31 cellular contexts compared by ENCODE assay signal in the genomic region with DNA sequence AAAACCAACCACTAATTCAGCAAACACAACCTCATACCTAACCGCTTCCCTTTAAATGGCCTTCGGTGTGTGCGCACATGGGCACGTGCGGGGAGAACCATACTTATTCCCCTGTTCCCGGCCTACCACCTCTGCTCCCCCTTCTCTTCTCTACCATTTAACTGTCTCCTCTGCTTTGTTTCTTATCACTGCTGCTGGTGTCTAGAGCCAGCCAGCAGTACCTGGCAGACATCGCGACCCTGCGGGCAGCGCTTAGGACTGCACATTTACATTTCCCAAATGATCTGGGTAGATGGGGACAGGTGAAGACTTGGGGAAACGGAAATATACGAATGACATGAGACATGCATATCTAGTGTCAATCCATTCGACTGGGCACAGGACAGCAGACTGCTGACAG. TPM values are rescaled to one million over a fixed set of nuclear protein-coding genes. Genes with fewer than 3 reads are reported as not detected.
DNase-seq lines count a peak whose midpoint lies in the region; ATAC-seq, FAIRE-seq and TF ChIP-seq lines count a peak whose summit lies in the region.
"Had no signal": no experiment of that assay in that cellular context is flagged by ENCODE, and none has a peak within 500 bp of the region (broad histone marks: within the 10 kb centered on the region; RNA-seq: fewer than 3 reads in every experiment).

No MANE protein-coding gene starts in this region.

- H3K79me2 ChIP-seq in GM12878 (ENCODE audit: control insufficient read depth, insufficient read depth, low read length) (peaks cover 3% of the 10 kb centered on the region), neural progenitor cell (ENCODE audit: low read depth) (peaks cover 69% of the 10 kb centered on the region), GM23338 (replicated peaks; ENCODE audit: insufficient read depth) (peaks cover 71% of the 10 kb centered on the region)

- H3K4me1 Mint-ChIP-seq in neural progenitor cell (peaks cover 25% of the 10 kb centered on the region), GM23338 (peaks cover 16% of the 10 kb centered on the region)

- peaks cover 9% of the 10 kb centered on the region for H3K36me3 ChIP-seq in right atrium auricular region
- H3K36me3 ChIP-seq in GM12878 (ENCODE audit: control insufficient read depth in 2 of 2, insufficient read depth in 2 of 2, low read length in 1 of 2), result peaks cover 14 to 25% of the 10 kb centered on the region in 2 experiments; a peak in 3 of 4 replicates
- no peaks in the 10 kb centered on the region for H3K36me3 ChIP-seq in neural progenitor cell
- no peaks in the 10 kb centered on the region for H3K36me3 ChIP-seq in GM23338 (ENCODE audit: insufficient read depth)

- H3K9me3 Mint-ChIP-seq in neural progenitor cell (no peaks in the 10 kb centered on the region), GM23338 (no peaks in the 10 kb centered on the region)
- H3K9me3 Mint-ChIP-seq: activated CD4-positive, alpha-beta memory T cell treated with anti-CD3 and anti-CD28 coated beads for 36 hours; activated naive CD4-positive, alpha-beta T cell treated with anti-CD3 and anti-CD28 coated beads, Interleukin-2, amount 50 U/mL, for 24 hours; activated T-helper 2 cell treated with anti-CD3 and anti-CD28 coated beads, Interferon-gamma antibody, Interleukin-2, Interleukin-4, amounts not matched to agents 10 μg/mL and 5 μg/mL and 100 μg/mL, durations not matched to agents 14 hours and 24 hours and 36 hours; naive B cell; T-helper 1 cell treated with Interleukin-12 subunit alpha and Interleukin-12 subunit beta and Interleukin-4 antibody, amounts not matched to agents 30 μg/mL and 1 μg/mL, for 36 hours had no signal

- H3K4me3 Mint-ChIP-seq in neural progenitor cell, result no peak overlapping the region
- no peak overlapping the region for H3K4me3 Mint-ChIP-seq in GM23338
- H3K4me3 Mint-ChIP-seq: activated CD4-positive, alpha-beta memory T cell treated with anti-CD3 and anti-CD28 coated beads for 36 hours; activated naive CD4-positive, alpha-beta T cell treated with anti-CD3 and anti-CD28 coated beads, Interleukin-2, amount 50 U/mL, for 24 hours; naive B cell; T-helper 1 cell treated with Interleukin-12 subunit alpha and Interleukin-12 subunit beta and Interleukin-4 antibody, amounts not matched to agents 30 μg/mL and 1 μg/mL, for 36 hours had no signal

- H3K27me3 ChIP-seq in right atrium auricular region (no peaks in the 10 kb centered on the region), GM12878 (replicated peaks in 1 of 2; ENCODE audit: control insufficient read depth in 2 of 2, insufficient read depth in 2 of 2, low read length in 1 of 2) (no peaks in the 10 kb centered on the region), neural progenitor cell (no peaks in the 10 kb centered on the region), GM23338 (ENCODE audit: insufficient read depth) (no peaks in the 10 kb centered on the region)
- H3K27me3 ChIP-seq: BLaER1, MG63, transverse colon had no signal

- no peak for TF ChIP-seq CTCF in right atrium auricular region (IDR thresholded peaks at IDR 0.05)
- no peak for TF ChIP-seq CTCF in GM12878 (IDR thresholded peaks at IDR 0.05 in 2 of 3, conservative IDR thresholded peaks at IDR 0.05 in 1 of 3; ENCODE audit: control insufficient read depth in 2 of 3, extremely low read depth in 1 of 3, insufficient read depth in 1 of 3, low read depth in 3 of 3, low read length in 3 of 3)
- no peak for TF ChIP-seq CTCF in neural progenitor cell (IDR thresholded peaks at IDR 0.05)
- no peak for TF ChIP-seq CTCF in GM23338 (conservative IDR thresholded peaks at IDR 0.05; ENCODE audit: low read depth in 2 of 2)

- SMC1A ChIA-PET in GM12878 (lab: Charles Lee; ENCODE audit: uncharacterized antibody, unreplicated experiment), result interaction anchor here (1.0 kb wide), 1 partner anchor 232 kb away, joined by 3 read pairs; no protein-coding TSS in a partner anchor

- H3K4me2 ChIP-seq in GM12878 (ENCODE audit: control insufficient read depth, insufficient read depth) (no peak overlapping the region), neural progenitor cell (no peak overlapping the region), GM23338 (no peak overlapping the region)
- H3K4me2 ChIP-seq: BLaER1 had no signal

- WGBS in GM12878 (ENCODE audit: insufficient coverage, insufficient replicate concordance, low lambda C conversion rate, missing lambda C conversion rate), result 96% methylated on average over 13 of the region's 13 CpGs

- H3K4me3 ChIP-seq in right atrium auricular region, result no peak overlapping the region
- H3K4me3 ChIP-seq in GM12878, result no peak overlapping the region
- no peak overlapping the region for H3K4me3 ChIP-seq in neural progenitor cell
- H3K4me3 ChIP-seq in GM23338, result no peak overlapping the region
- H3K4me3 ChIP-seq: BLaER1, K562, MG63, psoas muscle, transverse colon had no signal

- intact Hi-C loops in Right ventricle myocardium superior (cut with DNase I), result no loop called here
- intact Hi-C loops in GM12878 (cut with micrococcal nuclease; ENCODE audit: unreplicated experiment), result loop anchor here (10.0 kb wide), 2 partner anchors 234 to 394 kb away; no protein-coding TSS in a partner anchor

- H3K36me3 Mint-ChIP-seq in neural progenitor cell, result peaks cover 17% of the 10 kb centered on the region
- H3K36me3 Mint-ChIP-seq in GM23338 (ENCODE audit: low read depth), result peaks cover 23% of the 10 kb centered on the region; the same call in 1 of the 3 replicates

- H3K4me1 ChIP-seq in right atrium auricular region (peaks cover 0 to 24% of the 10 kb centered on the region in 2 donors), GM12878 (ENCODE audit: control insufficient read depth, insufficient read depth, low read length) (no peaks in the 10 kb centered on the region), neural progenitor cell (peaks cover 6% of the 10 kb centered on the region), GM23338 (ENCODE audit: insufficient read depth) (no peaks in the 10 kb centered on the region)
- H3K4me1 ChIP-seq: Caco-2 had no signal

- DNase-seq in Right ventricle myocardium superior, result no peak
- no peak for DNase-seq in right atrium auricular region (ENCODE audit: low spot score)
- no peak for DNase-seq in GM12891 (ENCODE audit: insufficient read length, low spot score)
- no peak for DNase-seq in GM12878 (ENCODE audit: low read depth, low spot score)
- DNase-seq in neural progenitor cell (ENCODE audit: low spot score), result no peak
- no peak for DNase-seq in GM23338 (ENCODE audit: low spot score)
- no peak for DNase-seq in SHP77 treated with DMSO at 0.1 percent for 48 hours (lab: John Stamatoyannopoulos, UW)
- DNase-seq in AG08395 (ENCODE audit: low spot score), result no peak
- DNase-seq: activated CD4-positive, alpha-beta memory T cell treated with anti-CD3 and anti-CD28 coated beads for 36 hours; activated CD4-positive, alpha-beta T cell treated with anti-CD3 and anti-CD28 coated beads for 1 hour; Caco-2; cortex of kidney; DMS53; effector memory CD4-positive, alpha-beta T cell; GOT3; MG63; midbrain; naive B cell; NCI-H2029; occipital lobe; OCI-M1; psoas muscle; stimulated activated CD4-positive, alpha-beta T cell treated with anti-CD3 and anti-CD28 coated beads, Interleukin-15, amount 100 ng/mL, for 24 hours; stimulated activated CD4-positive, alpha-beta T cell treated with anti-CD3 and anti-CD28 coated beads, Interleukin-4, amount 100 ng/mL, for 4 hours; transverse colon had no signal

- H3K27ac Mint-ChIP-seq in neural progenitor cell (peak overlapping the region; percentile 8), GM23338 (no peak overlapping the region)
- H3K27ac Mint-ChIP-seq: activated CD4-positive, alpha-beta memory T cell treated with anti-CD3 and anti-CD28 coated beads for 36 hours; activated naive CD4-positive, alpha-beta T cell treated with anti-CD3 and anti-CD28 coated beads, Interleukin-2, amount 50 U/mL, for 24 hours; activated T-helper 2 cell treated with anti-CD3 and anti-CD28 coated beads, Interferon-gamma antibody, Interleukin-2, Interleukin-4, amounts not matched to agents 10 μg/mL and 5 μg/mL and 100 μg/mL, durations not matched to agents 14 hours and 24 hours and 36 hours; T-helper 1 cell treated with Interleukin-12 subunit alpha and Interleukin-12 subunit beta and Interleukin-4 antibody, amounts not matched to agents 30 μg/mL and 1 μg/mL, for 36 hours had no signal

- peaks cover 2% of the 10 kb centered on the region for H3K27me3 Mint-ChIP-seq in neural progenitor cell (ENCODE audit: insufficient read depth, low read depth)
- peaks cover 18% of the 10 kb centered on the region for H3K27me3 Mint-ChIP-seq in GM23338 (ENCODE audit: insufficient read depth, low read depth, poor library complexity)
- H3K27me3 Mint-ChIP-seq: activated CD4-positive, alpha-beta memory T cell treated with anti-CD3 and anti-CD28 coated beads for 36 hours; activated naive CD4-positive, alpha-beta T cell treated with anti-CD3 and anti-CD28 coated beads, Interleukin-2, amount 50 U/mL, for 24 hours; naive B cell had no signal

- H3K9ac ChIP-seq in GM12878 (ENCODE audit: control insufficient read depth, insufficient read depth, low read length), result no peak overlapping the region
- H3K9ac ChIP-seq in neural progenitor cell, result no peak overlapping the region
- H3K9ac ChIP-seq: BLaER1 had no signal

- H3K9me2 ChIP-seq in GM23338 (ENCODE audit: insufficient read depth), result no peaks in the 10 kb centered on the region

- CTCF ChIA-PET in GM12878 (lab: Yijun Ruan, JAX), result no interaction called here

- in situ Hi-C loops in GM12878 (cut with MboI), result no loop called here

- FAIRE-seq in GM12891 (lab: Jason Lieb, UNC), result peak; percentile 40
- FAIRE-seq in GM12878 (lab: Jason Lieb, UNC), result no peak
- FAIRE-seq: keratinocyte had no signal

- no peaks in the 10 kb centered on the region for H3K9me3 ChIP-seq in right atrium auricular region
- H3K9me3 ChIP-seq in GM12878 (replicated peaks; ENCODE audit: control insufficient read depth, insufficient read depth, low read length), result no peaks in the 10 kb centered on the region
- H3K9me3 ChIP-seq in neural progenitor cell (ENCODE audit: low read depth), result no peaks in the 10 kb centered on the region
- H3K9me3 ChIP-seq: BLaER1, Caco-2, MG63, psoas muscle, transverse colon had no signal

- 0 out of 2 replicates have a peak, but pooled peaks cover 22% of the 10 kb centered on the region for H4K20me1 ChIP-seq in GM12878 (ENCODE audit: control insufficient read depth, insufficient read depth)
- H4K20me1 ChIP-seq in neural progenitor cell (ENCODE audit: low read depth), result peaks cover 79% of the 10 kb centered on the region
- peaks cover 37% of the 10 kb centered on the region for H4K20me1 ChIP-seq in GM23338 (replicated peaks; ENCODE audit: insufficient read depth)

- H3F3A ChIP-seq in neural progenitor cell (ENCODE audit: low read depth) (no peaks in the 10 kb centered on the region), GM23338 (replicated peaks; ENCODE audit: low read depth) (no peaks in the 10 kb centered on the region)

- POLR2A ChIA-PET in GM12878 (lab: Charles Lee), result no interaction called here

- BruUV-seq in GM12878 (replicated peaks; lab: Mats Ljungman, UMichigan), result no TSS peak

- ATAC-seq in Right ventricle myocardium superior (ENCODE audit: poor library complexity) (peak; percentile 55), GM12878 (no peak), GM23338 (no peak)

- RAD21 ChIA-PET in GM12878 (lab: Charles Lee; ENCODE audit: unreplicated experiment), result no interaction called here

- TF ChIP-seq POLR2A in GM12891 (IDR thresholded peaks at IDR 0.05; ENCODE audit: low read depth, low read length) (no peak; the same call in 1 of the 2 replicates), GM12878 (IDR thresholded peaks at IDR 0.05; ENCODE audit: low read depth, low read length) (no peak)

- no peak for TF ChIP-seq EP300 in GM12878 (IDR thresholded peaks at IDR 0.05; ENCODE audit: borderline replicate concordance in 1 of 2, control insufficient read depth in 1 of 2, low read depth in 2 of 2, low read length in 2 of 2)

- TF ChIP-seq RAD21 in GM12878 (IDR thresholded peaks at IDR 0.05; ENCODE audit: insufficient read depth, low read depth, low read length), result no peak

- H2AFZ ChIP-seq in GM12878 (ENCODE audit: control insufficient read depth, low read depth, low read length) (no peak overlapping the region), neural progenitor cell (replicated peaks) (no peak overlapping the region), GM23338 (no peak overlapping the region)

- H3K27ac ChIP-seq in right atrium auricular region (no peak overlapping the region), GM12878 (ENCODE audit: control insufficient read depth, insufficient read depth) (no peak overlapping the region), neural progenitor cell (no peak overlapping the region), GM23338 (ENCODE audit: low read depth) (no peak overlapping the region)
- H3K27ac ChIP-seq: BLaER1, psoas muscle, transverse colon had no signal

RNA-seq across cellular contexts. Expression of gene PSMB7, which starts 56.6 kb away (rescaled TPM):
- total RNA-seq in Right ventricle myocardium superior (172 TPM), right atrium auricular region (100 to 1,000 TPM; 178 to 207 TPM), GM12878 (2014; rRNA removed) (201 and 216 TPM in 2 replicates), GM12878 (2014; rRNA removed; fragmentation: Illumina TruSeq; extraction: Trizol) (199 and 206 TPM in 2 replicates), GM12878 (2021) (172 and 174 TPM in 2 replicates), neural progenitor cell (ENCODE audit: low replicate concordance) (249 and 270 TPM in 2 replicates)
- polyA plus RNA-seq in GM12891 (2012; ENCODE audit: low read depth, missing spikeins), result 219 TPM
- 61.4 and 63.7 TPM in 2 replicates for total RNA-seq in GM12878 (2013; cell fraction: nucleolus; rRNA removed)
- 150 TPM for polyA plus RNA-seq in GM12878 (2011; ENCODE audit: low read depth)
- polyA plus RNA-seq in GM12878 (2011; rRNA removed) (305 and 346 TPM in 2 replicates), GM12878 (2014; fragmentation: Illumina TruSeq; extraction: Trizol) (215 and 249 TPM in 2 replicates), GM12878 (2014; fragmentation: Nextera tagmentation; extraction: Ambion mirVana) (100 to 1,000 TPM; 441 to 564 TPM), GM12878 (2014; rRNA removed) (230 and 233 TPM in 2 replicates), GM12878 (2016; fragmentation: Nextera tagmentation; extraction: Ambion mirVana) (100 to 1,000 TPM; 303 to 315 TPM), GM23338 (2016; fragmentation: Nextera tagmentation; extraction: Ambion mirVana) (238 and 268 TPM in 2 replicates)
- polyA plus RNA-seq in GM12878 (2011; cell fraction: cytosol; rRNA removed), result 311 and 333 TPM in 2 replicates
- 130 and 140 TPM in 2 replicates for polyA plus RNA-seq in GM12878 (2011; cell fraction: nucleus; rRNA removed)
- polyA plus RNA-seq in GM12878 (2012), result 152 and 158 TPM in 2 replicates
- polyA minus RNA-seq in GM12878 (2011; rRNA and poly(A)+ RNA removed), result 240 and 267 TPM in 2 replicates
- 56.8 and 64.5 TPM in 2 replicates for polyA minus RNA-seq in GM12878 (2011; cell fraction: cytosol; rRNA and poly(A)+ RNA removed)
- 47.9 and 67.7 TPM in 2 replicates for polyA minus RNA-seq in GM12878 (2011; cell fraction: nucleus; rRNA and poly(A)+ RNA removed)
- 255 and 364 TPM in 2 replicates for total RNA-seq in GM23338 (2014; rRNA removed; shearing (Covaris generic))
